7 cellular contexts compared by ENCODE assay signal in the genomic region with DNA sequence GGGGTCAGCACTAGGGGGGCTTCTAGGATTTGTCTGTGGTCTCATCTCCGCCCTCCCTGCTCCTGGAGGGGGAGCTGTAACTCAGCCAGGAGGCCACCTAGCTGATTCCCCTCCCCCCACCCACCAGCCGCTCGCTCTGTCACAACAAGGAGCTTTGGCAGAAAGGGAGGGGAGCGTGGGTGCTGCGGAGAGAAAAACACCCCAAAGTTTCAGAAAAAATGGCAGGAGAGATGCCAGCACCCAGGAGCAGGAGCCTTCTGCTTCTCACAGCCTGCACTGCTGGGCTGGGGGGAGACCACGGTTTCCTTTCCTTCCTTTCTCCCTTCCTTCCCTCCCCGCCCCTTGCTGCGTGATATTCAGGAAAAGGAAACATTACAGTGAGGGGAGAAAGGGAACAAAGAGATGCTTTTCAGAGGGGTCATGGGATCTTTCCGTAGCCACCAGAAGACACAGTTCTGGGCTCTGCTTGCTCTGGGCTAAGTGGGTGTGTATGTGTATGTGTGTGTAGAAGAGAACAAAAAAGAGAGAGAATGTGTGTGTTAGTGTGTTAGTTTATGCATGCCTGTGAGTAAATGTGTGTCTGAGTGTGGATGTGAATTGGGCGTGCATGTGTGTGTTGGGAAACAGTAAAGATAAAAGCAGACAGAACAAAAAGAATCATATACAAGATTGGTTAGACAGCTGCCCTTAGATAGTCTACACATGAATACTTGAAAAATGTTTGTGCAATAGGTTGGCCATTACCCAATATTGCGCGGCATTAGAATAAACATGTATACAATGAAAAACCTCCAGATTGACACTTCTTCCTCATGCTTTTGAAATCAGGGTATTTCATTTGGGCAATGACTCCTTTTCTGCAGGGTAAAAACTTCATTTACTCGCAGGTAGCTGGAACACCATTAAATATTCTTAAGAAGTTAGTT. TPM values are rescaled to one million over a fixed set of nuclear protein-coding genes. Genes with fewer than 3 reads are reported as not detected.
DNase-seq lines count a peak whose midpoint lies in the region; ATAC-seq and TF ChIP-seq lines count a peak whose summit lies in the region.

No MANE protein-coding gene starts in this region.

- H3K56ac ChIP-seq in IMR-90 (ENCODE audit: extremely low read depth, insufficient read depth, low read length) = no peak overlapping the region

- no peak overlapping the region for H2AK9ac ChIP-seq in IMR-90 (replicated peaks; ENCODE audit: low read depth, low read length, poor library complexity)

- intact Hi-C loops in IMR-90 (cut with micrococcal nuclease) = no loop called here

- peak overlapping the region; percentile 61 for H3K4ac ChIP-seq in IMR-90 (ENCODE audit: low read depth, low read length)

- in situ Hi-C loops in IMR-90 (cut with MboI; ENCODE audit: low sequenced_read_pairs) = no loop called here
- in situ Hi-C loops in astrocyte of the cerebellum (cut with HindIII; ENCODE audit: low sequenced_read_pairs) = no loop called here

- H3K27ac ChIP-seq in IMR-90 (ENCODE audit: insufficient read depth, low read length) = peak overlapping the region; percentile 0; the same call in 1 of the 2 replicates

- 30% methylated on average over 1 of the region's 13 CpGs; no CpG with 5 or more reads in 1 of the 2 experiments for WGBS in IMR-90 (ENCODE audit: extremely low coverage in 2 of 2, insufficient read length in 1 of 2), 2 experiments

- H3K79me1 ChIP-seq in IMR-90 (ENCODE audit: low read depth in 1 of 2, low read length in 2 of 2) = no peaks in the 10 kb centered on the region

- H3K36me3 ChIP-seq in IMR-90 (ENCODE audit: control insufficient read depth, insufficient read depth, low read length) = no peaks in the 10 kb centered on the region

- H2BK120ac ChIP-seq in IMR-90 (ENCODE audit: low read depth, low read length) = no peak overlapping the region

- peaks cover 11% of the 10 kb centered on the region for H3K4me1 ChIP-seq in IMR-90 (ENCODE audit: control insufficient read depth, insufficient read depth, low read length)

- DNase-seq in IMR-90 (no peak), astrocyte of the cerebellum (ENCODE audit: low read depth) (no peak), NCI-H187 treated with DMSO at 0.1 percent for 48 hours (lab: John Stamatoyannopoulos, UW) (no peak), NCI-H1105 (lab: John Stamatoyannopoulos, UW) (no peak), NCI-H446 treated with DMSO at 0.1 percent for 48 hours (lab: John Stamatoyannopoulos, UW) (no peak)
- peak; percentile 28 for DNase-seq in stimulated activated CD8-positive, alpha-beta memory T cell treated with anti-CD3 and anti-CD28 coated beads, Interleukin-4, amount 100 ng/mL, for 48 hours

- dilution Hi-C loops in IMR-90 (cut with HindIII; ENCODE audit: low sequenced_read_pairs, unreplicated experiment) = no loop called here

- TF ChIP-seq CTCF in IMR-90 (conservative IDR thresholded peaks at IDR 0.05; ENCODE audit: low read depth, low read length) (no peak), astrocyte of the cerebellum (IDR thresholded peaks at IDR 0.05; ENCODE audit: low read depth, low read length, missing control alignments) (no peak)

- H4K20me1 ChIP-seq in IMR-90 (ENCODE audit: insufficient read depth, low read length) = no peaks in the 10 kb centered on the region

- TF ChIP-seq POLR2A in IMR-90 (IDR thresholded peaks at IDR 0.05; ENCODE audit: low read depth, low read length) = no peak

- POLR2A ChIA-PET in IMR-90 (lab: Charles Lee; ENCODE audit: unreplicated experiment) = no interaction called here

- H4K5ac ChIP-seq in IMR-90 (ENCODE audit: low read depth, low read length) = peak overlapping the region; percentile 62; the same call in 1 of the 2 replicates

- peak; percentile 53 for ATAC-seq in IMR-90 (ENCODE audit: low read depth)

- H3K14ac ChIP-seq in IMR-90 (replicated peaks; ENCODE audit: low read depth, low read length) = peak overlapping the region; percentile 35; the same call in 1 of the 2 replicates

- peaks cover 32% of the 10 kb centered on the region for H3K27me3 ChIP-seq in IMR-90 (ENCODE audit: control insufficient read depth, insufficient read depth, low read length)

- no peak overlapping the region for H4K91ac ChIP-seq in IMR-90 (ENCODE audit: insufficient read depth, low read depth, low read length)

- peak overlapping the region; percentile 35; the same call in 1 of the 2 replicates for H3K9ac ChIP-seq in IMR-90 (ENCODE audit: low read depth, low read length)

- H3K18ac ChIP-seq in IMR-90 (ENCODE audit: low read depth, low read length) = peak overlapping the region; percentile 34

- H2BK20ac ChIP-seq in IMR-90 (ENCODE audit: low read depth, low read length) = peak overlapping the region; percentile 36; the same call in 1 of the 2 replicates

- peak overlapping the region; percentile 28 for H3K4me3 ChIP-seq in IMR-90 (ENCODE audit: insufficient read depth, low read depth, low read length)
- peak overlapping the region; percentile 24 for H3K4me3 ChIP-seq in astrocyte of the cerebellum (ENCODE audit: low read depth, low read length)
- H3K4me3 ChIP-seq in iPS-11a (ENCODE audit: low read depth, low read length) = peak overlapping the region; percentile 30

- H3K4me2 ChIP-seq in IMR-90 (ENCODE audit: low read depth, low read length) = peak overlapping the region; percentile 79

- H3K23ac ChIP-seq in IMR-90 (ENCODE audit: low read depth, low read length) = peak overlapping the region; percentile 67; the same call in 1 of the 2 replicates

- H3K9me3 ChIP-seq in IMR-90 (ENCODE audit: control insufficient read depth, insufficient read depth, low read length) = no peaks in the 10 kb centered on the region

- TF ChIP-seq RAD21 in IMR-90 (IDR thresholded peaks at IDR 0.05; ENCODE audit: low read length) = no peak

- no peak overlapping the region for H2BK5ac ChIP-seq in IMR-90 (ENCODE audit: low read depth, low read length, poor library complexity, severe bottlenecking)

- no peak overlapping the region for H2BK15ac ChIP-seq in IMR-90 (ENCODE audit: low read depth, low read length)

- CTCF ChIA-PET in IMR-90 (lab: Yijun Ruan, JAX) = no interaction called here

- H4K8ac ChIP-seq in IMR-90 (ENCODE audit: low read depth in 2 of 2, low read length in 2 of 2) = peak overlapping the region in 1 of 2 experiments; percentile 23; a peak in 1 of 4 replicates

- no TSS peak for BruUV-seq in IMR-90 (replicated peaks; lab: Mats Ljungman, UMichigan)

- peak overlapping the region; percentile 80 for H2AFZ ChIP-seq in IMR-90 (replicated peaks; ENCODE audit: low read length, poor library complexity)

- H3K9me1 ChIP-seq in IMR-90 (ENCODE audit: insufficient read depth, low read length) = no peaks in the 10 kb centered on the region

- H2AK5ac ChIP-seq in IMR-90 (ENCODE audit: low read depth, low read length) = peak overlapping the region; percentile 27; the same call in 1 of the 2 replicates

TF ChIP-seq in IMR-90, 13 proteins besides CTCF, POLR2A, EP300 and RAD21:
- TF ChIP-seq MXI1 (IDR thresholded peaks at IDR 0.05; ENCODE audit: borderline replicate concordance, low read depth, low read length) (no peak), NFE2L2 (IDR thresholded peaks at IDR 0.05; ENCODE audit: low read depth, low read length) (no peak), CHD1 (IDR thresholded peaks at IDR 0.05; ENCODE audit: low read depth, low read length) (no peak), RCOR1 (IDR thresholded peaks at IDR 0.05; ENCODE audit: insufficient replicate concordance, low read length) (no peak), FOS (IDR thresholded peaks at IDR 0.05; ENCODE audit: low read depth, low read length) (no peak), MAFK (IDR thresholded peaks at IDR 0.05; ENCODE audit: low read depth, low read length) (no peak), CEBPB (IDR thresholded peaks at IDR 0.05; ENCODE audit: low read depth, low read length) (peak; percentile 71)
- TF ChIP-seq, protein P1, sequence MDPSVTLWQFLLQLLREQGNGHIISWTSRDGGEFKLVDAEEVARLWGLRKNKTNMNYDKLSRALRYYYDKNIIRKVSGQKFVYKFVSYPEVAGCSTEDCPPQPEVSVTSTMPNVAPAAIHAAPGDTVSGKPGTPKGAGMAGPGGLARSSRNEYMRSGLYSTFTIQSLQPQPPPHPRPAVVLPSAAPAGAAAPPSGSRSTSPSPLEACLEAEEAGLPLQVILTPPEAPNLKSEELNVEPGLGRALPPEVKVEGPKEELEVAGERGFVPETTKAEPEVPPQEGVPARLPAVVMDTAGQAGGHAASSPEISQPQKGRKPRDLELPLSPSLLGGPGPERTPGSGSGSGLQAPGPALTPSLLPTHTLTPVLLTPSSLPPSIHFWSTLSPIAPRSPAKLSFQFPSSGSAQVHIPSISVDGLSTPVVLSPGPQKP (IDR thresholded peaks at IDR 0.05; ENCODE audit: borderline replicate concordance, low read depth, low read length) = no peak
- TF ChIP-seq, protein P2, sequence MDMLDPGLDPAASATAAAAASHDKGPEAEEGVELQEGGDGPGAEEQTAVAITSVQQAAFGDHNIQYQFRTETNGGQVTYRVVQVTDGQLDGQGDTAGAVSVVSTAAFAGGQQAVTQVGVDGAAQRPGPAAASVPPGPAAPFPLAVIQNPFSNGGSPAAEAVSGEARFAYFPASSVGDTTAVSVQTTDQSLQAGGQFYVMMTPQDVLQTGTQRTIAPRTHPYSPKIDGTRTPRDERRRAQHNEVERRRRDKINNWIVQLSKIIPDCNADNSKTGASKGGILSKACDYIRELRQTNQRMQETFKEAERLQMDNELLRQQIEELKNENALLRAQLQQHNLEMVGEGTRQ (IDR thresholded peaks at IDR 0.05; ENCODE audit: low read depth, low read length) = no peak

RNA-seq across cellular contexts. Expression of a gene that starts 36.4 kb away (rescaled TPM):
- 456 and 472 TPM in 2 replicates for total RNA-seq in IMR-90 (2012; rRNA removed)
- polyA plus RNA-seq in IMR-90 (2012; rRNA removed) = 133 and 157 TPM in 2 replicates
- 118 and 219 TPM in 2 replicates for polyA plus RNA-seq in IMR-90 (2012; cell fraction: cytosol; rRNA removed)
- polyA plus RNA-seq in IMR-90 (2012; cell fraction: nucleus; rRNA removed; ENCODE audit: low replicate concordance) = 169 and 240 TPM in 2 replicates
